Comparison of ENCODE assay signal across 8 cellular contexts in the genomic region with DNA sequence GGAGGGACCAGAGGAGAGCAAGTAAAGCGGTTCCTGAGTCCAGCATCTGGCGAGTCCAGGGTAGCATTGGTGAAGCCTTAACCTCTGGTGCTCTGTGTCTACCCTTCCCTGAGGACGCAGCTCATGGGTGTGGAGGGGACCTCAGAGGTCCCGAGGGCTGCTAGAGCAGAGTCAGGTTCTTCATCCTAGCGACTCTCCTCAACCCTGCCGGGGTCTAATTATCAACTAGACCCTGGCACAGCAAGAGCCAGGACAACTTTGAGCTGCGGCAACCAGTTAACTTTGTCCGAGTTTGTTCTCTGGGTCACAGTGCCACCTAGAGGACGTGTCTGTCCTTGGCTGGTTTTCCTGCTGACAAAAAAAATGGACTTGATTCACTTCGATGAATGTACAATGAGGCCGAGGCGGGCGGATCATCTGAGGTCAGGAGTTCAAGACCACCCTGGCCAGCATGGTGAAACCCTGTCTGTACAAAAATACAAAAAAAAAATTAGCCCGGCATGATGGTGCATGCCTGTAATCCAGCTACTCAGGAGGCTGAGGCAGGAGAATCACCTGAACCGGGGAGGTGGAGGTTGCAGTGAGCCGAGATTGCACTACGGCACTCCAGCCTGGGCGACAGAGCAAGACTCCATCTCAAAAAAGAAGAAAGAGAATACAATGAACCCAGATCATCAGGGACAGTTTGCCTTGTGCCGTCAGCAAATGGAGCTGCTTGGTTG. TPM values are rescaled to one million over a fixed set of nuclear protein-coding genes. Genes with fewer than 3 reads are reported as not detected.
DNase-seq lines count a peak whose midpoint lies in the region; ATAC-seq and TF ChIP-seq lines count a peak whose summit lies in the region.

No MANE protein-coding gene starts in this region.

- H3F3A ChIP-seq in MM.1S (ENCODE audit: insufficient read depth, low read length) (peaks cover 11% of the 10 kb centered on the region; the same call in 1 of the 2 replicates), SK-N-SH (replicated peaks; ENCODE audit: insufficient read depth) (peaks cover 21% of the 10 kb centered on the region)

- H3K4me2 ChIP-seq in MM.1S (ENCODE audit: low read depth, low read length) = no peak overlapping the region
- peak overlapping the region; percentile 58 for H3K4me2 ChIP-seq in SK-N-SH

- H3K9me2 ChIP-seq in MM.1S (replicated peaks; ENCODE audit: insufficient read depth, low read length) (no peaks in the 10 kb centered on the region), SK-N-SH (no peaks in the 10 kb centered on the region)

- H3K9ac ChIP-seq in MM.1S (ENCODE audit: low read length) (no peak overlapping the region), SK-N-SH (no peak overlapping the region)

- H4K20me1 ChIP-seq in MM.1S (ENCODE audit: insufficient read depth, low read length) (no peaks in the 10 kb centered on the region; the same call in 1 of the 2 replicates), SK-N-SH (ENCODE audit: insufficient read depth) (no peaks in the 10 kb centered on the region)

- no peaks in the 10 kb centered on the region for H3K9me3 ChIP-seq in MM.1S (replicated peaks; ENCODE audit: insufficient read depth, low read length)
- no peaks in the 10 kb centered on the region for H3K9me3 ChIP-seq in SK-N-SH
- H3K9me3 ChIP-seq in gastroesophageal sphincter = no peaks in the 10 kb centered on the region

- H3K79me2 ChIP-seq in MM.1S (ENCODE audit: low read length) (peaks cover 34% of the 10 kb centered on the region), SK-N-SH (ENCODE audit: insufficient read depth) (peaks cover 42% of the 10 kb centered on the region)

- H3K27ac ChIP-seq in MM.1S (ENCODE audit: low read length) (no peak overlapping the region), SK-N-SH (ENCODE audit: low read depth in 2 of 2, low read length in 1 of 2) (peak overlapping the region; percentile 86 to 89), gastroesophageal sphincter (peak overlapping the region in 3 of 4 donors; percentile 72 to 75 (median 73)), substantia nigra (ENCODE audit: low read depth, low read length, poor library complexity, severe bottlenecking) (peak overlapping the region; percentile 32)

- peak; percentile 30 for DNase-seq in GF-D8 (lab: John Stamatoyannopoulos, UW)
- peak; percentile 68 for DNase-seq in MM.1S
- DNase-seq in SK-N-SH = peak; percentile 83
- peak; percentile 79 for DNase-seq in activated naive CD4-positive, alpha-beta T cell treated with anti-CD3 and anti-CD28 coated beads, Interleukin-2, amount 50 U/mL, for 16 hours
- DNase-seq in omental fat pad (ENCODE audit: low spot score) = peak; percentile 69
- peak in 46 of 49 donors; percentile 17 to 81 (median 64) for DNase-seq in substantia nigra (lab: John Stamatoyannopoulos, UW)

- WGBS in SK-N-SH (ENCODE audit: low lambda C conversion rate) = 39% methylated on average over 16 of the region's 19 CpGs
- WGBS in gastroesophageal sphincter (ENCODE audit: low coverage in 1 of 2), 2 donors = 31 to 44% methylated on average over 10 to 15 of the region's 19 CpGs

- H3K27me3 ChIP-seq in MM.1S (replicated peaks; ENCODE audit: insufficient read depth, low read length) = no peaks in the 10 kb centered on the region
- H3K27me3 ChIP-seq in SK-N-SH (ENCODE audit: insufficient read depth) = no peaks in the 10 kb centered on the region
- no peaks in the 10 kb centered on the region for H3K27me3 ChIP-seq in gastroesophageal sphincter

- CTCF ChIA-PET in SK-N-SH (lab: Yijun Ruan, JAX) = interaction anchor here (0.6 to 9.7 kb wide), 53 partner anchors 9 to 345 kb away, joined by 3 to 172 read pairs (median 6); a partner anchor contains a TSS

- H2AFZ ChIP-seq in MM.1S (ENCODE audit: low read length) (no peak overlapping the region), SK-N-SH (ENCODE audit: low read depth) (no peak overlapping the region)

- H3K4me1 ChIP-seq in MM.1S (ENCODE audit: low read length) (peaks cover 11% of the 10 kb centered on the region; the same call in 1 of the 2 replicates), SK-N-SH (ENCODE audit: control insufficient read depth in 1 of 2, insufficient read depth in 2 of 2, low read depth in 1 of 2, low read length in 1 of 2) (peaks cover 23 to 44% of the 10 kb centered on the region in 2 experiments), gastroesophageal sphincter (peaks cover 0 to 46% (median 22%) of the 10 kb centered on the region in 3 donors)

- TF ChIP-seq POLR2A in gastroesophageal sphincter (IDR thresholded peaks at IDR 0.05) = no peak

- POLR2A ChIA-PET in SK-N-SH (lab: Yijun Ruan, JAX) = interaction anchor here (0.7 to 1.4 kb wide), 5 partner anchors 26 to 123 kb away, joined by 3 to 4 read pairs (median 3); a partner anchor contains a TSS

- H3K4me3 ChIP-seq in MM.1S (ENCODE audit: low read length) (no peak overlapping the region), SK-N-SH (ENCODE audit: low read depth in 2 of 2, low read length in 1 of 2) (no peak overlapping the region), gastroesophageal sphincter (no peak overlapping the region)

- TF ChIP-seq EP300 in SK-N-SH (IDR thresholded peaks at IDR 0.05; ENCODE audit: borderline replicate concordance in 1 of 2, low read depth in 1 of 2, low read length in 1 of 2) (no peak), gastroesophageal sphincter (IDR thresholded peaks at IDR 0.05) (no peak)

- peak; percentile 55 for ATAC-seq in gastroesophageal sphincter
- peak; percentile 52 for ATAC-seq in omental fat pad (ENCODE audit: low FRiP score)
- no peak for ATAC-seq in GM19397 (IDR thresholded peaks at IDR 0.05; ENCODE audit: unreplicated experiment)

- TF ChIP-seq CTCF in MM.1S (IDR thresholded peaks at IDR 0.05; ENCODE audit: low read length) (peak; percentile 77), SK-N-SH (IDR thresholded peaks at IDR 0.05) (peak; percentile 86), gastroesophageal sphincter (IDR thresholded peaks at IDR 0.05) (peak in 3 of 4 experiments; percentile 85 to 90 (median 89)), omental fat pad (IDR thresholded peaks at IDR 0.05) (peak in 1 of 3 donors; percentile 59)

- TF ChIP-seq RAD21 in SK-N-SH (IDR thresholded peaks at IDR 0.05; ENCODE audit: low read length) = peak; percentile 90

- H3K36me3 ChIP-seq in MM.1S (replicated peaks; ENCODE audit: insufficient read depth, low read length) (no peaks in the 10 kb centered on the region), SK-N-SH (replicated peaks in 1 of 2; ENCODE audit: control insufficient read depth in 1 of 2, insufficient read depth in 2 of 2, low read length in 1 of 2) (peaks cover 4 to 21% of the 10 kb centered on the region in 2 experiments), gastroesophageal sphincter (peaks cover 0 to 33% of the 10 kb centered on the region in 2 donors)

TF ChIP-seq in SK-N-SH, 30 proteins besides CTCF, POLR2A, EP300 and RAD21:
- TF ChIP-seq JUND (IDR thresholded peaks at IDR 0.05) = no peak
- TF ChIP-seq MXI1 (IDR thresholded peaks at IDR 0.05; ENCODE audit: low read depth, low read length) = no peak
- TF ChIP-seq, protein P1, sequence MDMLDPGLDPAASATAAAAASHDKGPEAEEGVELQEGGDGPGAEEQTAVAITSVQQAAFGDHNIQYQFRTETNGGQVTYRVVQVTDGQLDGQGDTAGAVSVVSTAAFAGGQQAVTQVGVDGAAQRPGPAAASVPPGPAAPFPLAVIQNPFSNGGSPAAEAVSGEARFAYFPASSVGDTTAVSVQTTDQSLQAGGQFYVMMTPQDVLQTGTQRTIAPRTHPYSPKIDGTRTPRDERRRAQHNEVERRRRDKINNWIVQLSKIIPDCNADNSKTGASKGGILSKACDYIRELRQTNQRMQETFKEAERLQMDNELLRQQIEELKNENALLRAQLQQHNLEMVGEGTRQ (IDR thresholded peaks at IDR 0.05; ENCODE audit: borderline replicate concordance, low read depth, low read length) = no peak
- no peak for TF ChIP-seq ELF1 (IDR thresholded peaks at IDR 0.05)
- 0 out of 2 replicates have a peak, but pooled peaks have one; percentile 18 for TF ChIP-seq RCOR1 (IDR thresholded peaks at IDR 0.05; ENCODE audit: low read length)
- peak; percentile 72 for TF ChIP-seq SMC3 (IDR thresholded peaks at IDR 0.05; ENCODE audit: low read depth, low read length)
- peak; percentile 48 for TF ChIP-seq CHD2 (IDR thresholded peaks at IDR 0.05; ENCODE audit: low read length, partially characterized antibody)
- no peak for TF ChIP-seq TCF12 (IDR thresholded peaks at IDR 0.05)

RNA-seq across cellular contexts. Expression of a gene that starts 24.9 kb away (rescaled TPM):
- polyA plus RNA-seq in SK-N-SH (2012; rRNA removed) = 2.3 and 3.1 TPM in 2 replicates
- 0.98 and 1.6 TPM in 2 replicates for polyA plus RNA-seq in SK-N-SH (2012; cell fraction: cytosol; rRNA removed)
- 3.3 and 4.1 TPM in 2 replicates for polyA plus RNA-seq in SK-N-SH (2012; cell fraction: nucleus; rRNA removed)
- total RNA-seq in gastroesophageal sphincter (1 to 10 TPM in 2 of 4 donors, under 1 TPM in 2; 0.40 to 3.3 (median 0.92) TPM), omental fat pad (1 to 10 TPM in 2 of 4 donors, under 1 TPM in 1, not detected in 1; 0.75 to 3.6 (median 1.3) TPM)

RNA-seq across cellular contexts. Expression of a gene that starts 25.6 kb away (rescaled TPM):
- 1,643 and 1,828 TPM in 2 replicates for polyA plus RNA-seq in SK-N-SH (2012; rRNA removed)
- 1,527 and 1,826 TPM in 2 replicates for polyA plus RNA-seq in SK-N-SH (2012; cell fraction: cytosol; rRNA removed)
- 640 and 822 TPM in 2 replicates for polyA plus RNA-seq in SK-N-SH (2012; cell fraction: nucleus; rRNA removed)
- total RNA-seq in gastroesophageal sphincter (100 to 1,000 TPM in 1 of 4 donors, 10 to 100 TPM in 3; 41.6 to 113 (median 71.4) TPM), omental fat pad (10 to 100 TPM; 57.4 to 97.2 (median 63.9) TPM)

RNA-seq across cellular contexts. Expression of a gene that starts 38.3 kb away (rescaled TPM):
- 7.2 and 7.5 TPM in 2 replicates for polyA plus RNA-seq in SK-N-SH (2012; rRNA removed)
- 0.84 and 0.97 TPM in 2 replicates for polyA plus RNA-seq in SK-N-SH (2012; cell fraction: cytosol; rRNA removed)
- polyA plus RNA-seq in SK-N-SH (2012; cell fraction: nucleus; rRNA removed) = 66.2 and 111 TPM in 2 replicates
- total RNA-seq in gastroesophageal sphincter (1 to 10 TPM in 2 of 4 donors, under 1 TPM in 2; 0.45 to 1.4 (median 0.96) TPM), omental fat pad (1 to 10 TPM in 1 of 4 donors, under 1 TPM in 3; 0.75 to 1.1 (median 0.90) TPM)

RNA-seq across cellular contexts. Expression of a gene that starts 47.7 kb away (rescaled TPM):
- polyA plus RNA-seq in SK-N-SH (2012; rRNA removed) = 0.96 and 1.9 TPM in 2 replicates
- 0.54 and 0.87 TPM in 2 replicates for polyA plus RNA-seq in SK-N-SH (2012; cell fraction: cytosol; rRNA removed)
- polyA plus RNA-seq in SK-N-SH (2012; cell fraction: nucleus; rRNA removed) = 3.1 and 3.9 TPM in 2 replicates
- total RNA-seq in gastroesophageal sphincter (under 1 TPM in 2 of 4 donors, not detected in 2; 0.19 to 0.27 TPM), omental fat pad (1 to 10 TPM in 1 of 4 donors, under 1 TPM in 3; 0.28 to 2.2 (median 0.38) TPM)

Comparison
In these comparisons a context has a peak if more than half of its experiments do, and no peak if none do; other contexts are left out.
1. DNase-seq: peak in every context shown above with its lines; median percentile 83 in SK-N-SH; 79 in activated naive CD4-positive, alpha-beta T cell treated with anti-CD3 and anti-CD28 coated beads, Interleukin-2, amount 50 U/mL, for 16 hours; 69 in omental fat pad; 68 in MM.1S; 64 in substantia nigra; 30 in GF-D8.